ENCODE assay signal across 18 cellular contexts in the genomic region with DNA sequence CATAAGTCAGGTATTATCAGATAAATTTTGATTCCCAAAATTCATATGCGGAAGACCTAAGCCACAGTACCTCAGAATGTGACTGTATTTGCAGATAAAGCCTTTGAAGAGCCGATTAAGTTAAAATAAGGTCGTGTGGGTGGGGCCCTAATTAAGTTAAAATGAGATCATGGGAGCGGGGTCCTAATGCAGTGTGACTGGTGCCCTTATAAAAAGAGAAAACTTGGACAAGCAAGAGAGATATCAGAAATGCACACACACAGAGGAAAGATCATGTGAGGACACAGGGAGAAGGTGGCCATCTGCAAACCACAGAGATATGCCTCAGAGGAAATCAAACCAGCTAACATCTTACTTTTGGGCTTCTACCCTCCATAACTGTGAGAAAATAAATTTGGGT.
DNase-seq lines count a peak whose midpoint lies in the region; ATAC-seq, FAIRE-seq and TF ChIP-seq lines count a peak whose summit lies in the region.
"Had no signal": no experiment of that assay in that cellular context is flagged by ENCODE, and none has a peak within 500 bp of the region (broad histone marks: within the 10 kb centered on the region; RNA-seq: fewer than 3 reads in every experiment).

No MANE protein-coding gene starts in this region.

- H3K9me2 ChIP-seq in hepatocyte (replicated peaks; ENCODE audit: insufficient read depth) = no peaks in the 10 kb centered on the region

- H4K20me1 ChIP-seq in hepatocyte (ENCODE audit: insufficient read depth, poor library complexity, severe bottlenecking) = no peaks in the 10 kb centered on the region

- no peak overlapping the region for H3K4me3 Mint-ChIP-seq in activated CD4-positive, alpha-beta memory T cell treated with anti-CD3 and anti-CD28 coated beads, Interleukin-2, amount 10 ng/mL, durations not matched to agents 7 days and 5 days
- no peak overlapping the region for H3K4me3 Mint-ChIP-seq in T-cell
- H3K4me3 Mint-ChIP-seq: CD8-positive, alpha-beta T cell; H9 had no signal

- H3K27ac Mint-ChIP-seq in activated CD4-positive, alpha-beta memory T cell treated with anti-CD3 and anti-CD28 coated beads, Interleukin-2, amount 10 ng/mL, durations not matched to agents 7 days and 5 days = no peak overlapping the region
- H3K27ac Mint-ChIP-seq in T-cell = no peak overlapping the region
- H3K27ac Mint-ChIP-seq: CD8-positive, alpha-beta T cell had no signal

- H3K36me3 Mint-ChIP-seq in activated CD4-positive, alpha-beta memory T cell treated with anti-CD3 and anti-CD28 coated beads, Interleukin-2, amount 10 ng/mL, durations not matched to agents 7 days and 5 days (ENCODE audit: low read depth) = no peaks in the 10 kb centered on the region
- no peaks in the 10 kb centered on the region for H3K36me3 Mint-ChIP-seq in T-cell
- H3K36me3 Mint-ChIP-seq: CD8-positive, alpha-beta T cell had no signal

- no peak overlapping the region for H3K27ac ChIP-seq in hepatocyte

- H3K9me3 ChIP-seq in hepatocyte (ENCODE audit: low read depth) = no peaks in the 10 kb centered on the region

- CTCF ChIA-PET in activated CD4-positive, alpha-beta memory T cell treated with anti-CD3 and anti-CD28 coated beads, Interleukin-2, amount 10 ng/mL, durations not matched to agents 7 days and 5 days (lab: Charles Lee) = no interaction called here
- CTCF ChIA-PET in T-cell (lab: Charles Lee) = no interaction called here

- ATAC-seq in T-cell (replicated peaks in 1 of 4) (no peak), GM18870 (IDR thresholded peaks at IDR 0.05; ENCODE audit: unreplicated experiment) (no peak)
- ATAC-seq: CD8-positive, alpha-beta T cell had no signal

- no peaks in the 10 kb centered on the region for H3K4me1 Mint-ChIP-seq in activated CD4-positive, alpha-beta memory T cell treated with anti-CD3 and anti-CD28 coated beads, Interleukin-2, amount 10 ng/mL, durations not matched to agents 7 days and 5 days
- no peaks in the 10 kb centered on the region for H3K4me1 Mint-ChIP-seq in T-cell

- no peaks in the 10 kb centered on the region for H3K79me2 ChIP-seq in hepatocyte

- no peaks in the 10 kb centered on the region for H3K4me1 ChIP-seq in hepatocyte (ENCODE audit: insufficient read depth)

- 67% methylated on average over 4 of the region's 4 CpGs for WGBS in hepatocyte (ENCODE audit: low lambda C conversion rate, missing lambda C conversion rate)

- peak; percentile 15 for FAIRE-seq in TTC549 (lab: Jason Lieb, UNC)
- FAIRE-seq: RCC 7860 had no signal

- DNase-seq in G401 (ENCODE audit: low spot score) (peak; percentile 2), NCI-H82 treated with DMSO at 0.1 percent for 48 hours (lab: John Stamatoyannopoulos, UW; ENCODE audit: unreplicated experiment) (peak; percentile 63), hepatocyte (ENCODE audit: low spot score) (no peak), inferior parietal cortex (ENCODE audit: extremely low spot score) (no peak), T-cell (no peak)
- DNase-seq in activated CD4-positive, alpha-beta memory T cell treated with anti-CD3 and anti-CD28 coated beads, Interleukin-2, amount 10 ng/mL, durations not matched to agents 7 days and 5 days = no peak
- DNase-seq: ACHN; CD8-positive, alpha-beta T cell; H9; IMR-90; NCI-H1436; NCI-H2029 treated with DMSO at 0.1 percent for 48 hours; NCI-H526; SHP77; SW 1271 had no signal

- POLR2A ChIA-PET in activated CD4-positive, alpha-beta memory T cell treated with anti-CD3 and anti-CD28 coated beads, Interleukin-2, amount 10 ng/mL, durations not matched to agents 7 days and 5 days (lab: Charles Lee) = no interaction called here
- POLR2A ChIA-PET in T-cell (lab: Charles Lee) = no interaction called here

- H3K36me3 ChIP-seq in hepatocyte (replicated peaks; ENCODE audit: insufficient read depth, low read depth) = no peaks in the 10 kb centered on the region

- H3K4me2 ChIP-seq in hepatocyte = no peak overlapping the region

- H3K9me3 Mint-ChIP-seq in activated CD4-positive, alpha-beta memory T cell treated with anti-CD3 and anti-CD28 coated beads, Interleukin-2, amount 10 ng/mL, durations not matched to agents 7 days and 5 days = no peaks in the 10 kb centered on the region
- H3K9me3 Mint-ChIP-seq in T-cell = peaks cover 0 to 7% (median 2%) of the 10 kb centered on the region in 3 donors

- TF ChIP-seq CTCF in hepatocyte (IDR thresholded peaks at IDR 0.05; ENCODE audit: poor library complexity) = no peak

- no peak overlapping the region for H3K4me3 ChIP-seq in hepatocyte

- H2AFZ ChIP-seq in hepatocyte = peak overlapping the region; percentile 4

- no peaks in the 10 kb centered on the region for H3K27me3 Mint-ChIP-seq in activated CD4-positive, alpha-beta memory T cell treated with anti-CD3 and anti-CD28 coated beads, Interleukin-2, amount 10 ng/mL, durations not matched to agents 7 days and 5 days
- no peaks in the 10 kb centered on the region for H3K27me3 Mint-ChIP-seq in T-cell

- in situ Hi-C loops in G401 (cut with HindIII; ENCODE audit: low sequenced_read_pairs) = no loop called here

- H3K27me3 ChIP-seq in hepatocyte = no peaks in the 10 kb centered on the region

Comparison
In these comparisons a context has a peak if more than half of its experiments do, and no peak if none do; other contexts are left out.
1. DNase-seq: peak in G401 (single experiment) and NCI-H82 treated with DMSO at 0.1 percent for 48 hours (single experiment); none in hepatocyte (single experiment), inferior parietal cortex (single experiment), activated CD4-positive, alpha-beta memory T cell treated with anti-CD3 and anti-CD28 coated beads, Interleukin-2, amount 10 ng/mL, durations not matched to agents 7 days and 5 days (single experiment) and T-cell (0 of 34).